In the genomic region with DNA sequence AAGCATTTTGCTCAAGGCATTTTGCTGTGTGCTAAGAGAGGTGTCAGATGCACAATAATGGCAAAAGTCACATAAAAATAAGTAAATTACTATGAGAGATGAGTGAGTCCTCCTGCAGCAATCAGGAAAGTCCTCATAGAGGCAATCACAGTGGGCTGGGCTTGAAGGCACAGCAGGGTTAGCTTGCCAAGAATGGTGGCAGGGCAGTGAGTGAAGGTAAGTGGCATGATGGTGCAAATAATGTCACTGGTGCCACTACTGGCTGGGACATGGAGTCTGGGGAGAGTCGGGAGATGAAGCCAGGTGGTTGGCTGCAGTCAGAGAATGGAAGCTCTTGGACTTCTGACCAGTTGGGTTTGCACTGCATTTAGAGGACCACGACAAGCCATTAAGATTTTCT, we compare ENCODE assay signal across 19 cellular contexts.
A peak's percentile ranks its signal among the peaks of the same experiment; 100 is the strongest.
DNase-seq lines count a peak whose midpoint lies in the region; ATAC-seq and TF ChIP-seq lines count a peak whose summit lies in the region.
"Had no signal": no experiment of that assay in that cellular context is flagged by ENCODE, and none has a peak within 500 bp of the region (broad histone marks: within the 10 kb centered on the region; RNA-seq: fewer than 3 reads in every experiment).

No MANE protein-coding gene starts in this region.

- no peaks in the 10 kb centered on the region for H3K36me3 ChIP-seq in DND-41 (ENCODE audit: insufficient read depth, low read length)
- H3K36me3 ChIP-seq in Loucy (ENCODE audit: insufficient read depth, low read length), result peaks cover 49% of the 10 kb centered on the region
- no peaks in the 10 kb centered on the region for H3K36me3 ChIP-seq in ascending aorta
- H3K36me3 ChIP-seq: left lung had no signal

- POLR2A ChIA-PET in T-cell (lab: Charles Lee), result no interaction called here

- H3K27me3 Mint-ChIP-seq in memory B cell (no peaks in the 10 kb centered on the region), T-cell (no peaks in the 10 kb centered on the region)

- H3K79me2 ChIP-seq in DND-41 (ENCODE audit: insufficient read depth, low read length) (no peaks in the 10 kb centered on the region), Loucy (ENCODE audit: insufficient read depth, low read length) (peaks cover 65% of the 10 kb centered on the region)

- no peaks in the 10 kb centered on the region; the same call in 1 of the 2 replicates for H3F3A ChIP-seq in Loucy (ENCODE audit: low read depth)

- no peak for TF ChIP-seq CTCF in DND-41 (IDR thresholded peaks at IDR 0.05; ENCODE audit: borderline replicate concordance, extremely low read depth, low read length, poor library complexity, severe bottlenecking)
- no peak for TF ChIP-seq CTCF in Loucy (conservative IDR thresholded peaks at IDR 0.05; ENCODE audit: low read length)
- TF ChIP-seq CTCF in ascending aorta (IDR thresholded peaks at IDR 0.05), result no peak

- intact Hi-C loops in ascending aorta (cut with DNase I), result no loop called here

- no peaks in the 10 kb centered on the region for H3K27me3 ChIP-seq in DND-41 (ENCODE audit: insufficient read depth, low read length, poor library complexity)
- H3K27me3 ChIP-seq in Loucy (ENCODE audit: insufficient read depth, low read length, poor library complexity, severe bottlenecking), result no peaks in the 10 kb centered on the region
- H3K27me3 ChIP-seq in ascending aorta, result no peaks in the 10 kb centered on the region
- H3K27me3 ChIP-seq: left lung had no signal

- H3K4me1 ChIP-seq in DND-41 (ENCODE audit: insufficient read depth, low read length) (peaks cover 27% of the 10 kb centered on the region), Loucy (ENCODE audit: insufficient read depth, low read length, poor library complexity, severe bottlenecking) (peaks cover 24% of the 10 kb centered on the region), ascending aorta (peaks cover 0 to 6% of the 10 kb centered on the region in 2 donors)

- H3K4me3 Mint-ChIP-seq in memory B cell, result peak overlapping the region; percentile 30
- no peak overlapping the region for H3K4me3 Mint-ChIP-seq in T-cell
- H3K4me3 Mint-ChIP-seq: stimulated activated naive CD8-positive, alpha-beta T cell treated with anti-CD3 and anti-CD28 coated beads, Interleukin-15, amount 100 ng/mL, for 72 hours had no signal

- H4K20me1 ChIP-seq in DND-41 (ENCODE audit: insufficient read depth, low read length), result no peaks in the 10 kb centered on the region
- peaks cover 54% of the 10 kb centered on the region for H4K20me1 ChIP-seq in Loucy (ENCODE audit: insufficient read depth, low read length, poor library complexity, severe bottlenecking)

- peaks cover 58% of the 10 kb centered on the region for H3K4me1 Mint-ChIP-seq in memory B cell
- peaks cover 10 to 21% (median 12%) of the 10 kb centered on the region in 3 donors for H3K4me1 Mint-ChIP-seq in T-cell

- H2AFZ ChIP-seq in DND-41 (ENCODE audit: low read depth, low read length) (peak overlapping the region; percentile 15), Loucy (ENCODE audit: low read length) (no peak overlapping the region)

- H3K36me3 Mint-ChIP-seq in memory B cell (no peaks in the 10 kb centered on the region), T-cell (no peaks in the 10 kb centered on the region)

- H3K4me2 ChIP-seq in DND-41 (ENCODE audit: insufficient read depth, low read length), result no peak overlapping the region
- H3K4me2 ChIP-seq in Loucy (ENCODE audit: low read depth, low read length, poor library complexity, severe bottlenecking), result peak overlapping the region; percentile 15

- DNase-seq in DND-41, result no peak
- DNase-seq in memory B cell (ENCODE audit: low spot score in 2 of 2), result no peak
- no peak for DNase-seq in GM19240 (ENCODE audit: insufficient read length, low spot score)
- DNase-seq in T-cell, result no peak
- DNase-seq in ascending aorta (ENCODE audit: low spot score in 2 of 2), result no peak
- DNase-seq: central memory CD4-positive, alpha-beta T cell; COR-L47; erythroblast; left lung; NCI-H1092 treated with DMSO at 0.1 percent for 48 hours; NCI-H2107; NCI-H524; occipital lobe; stimulated activated CD4-positive, alpha-beta T cell treated with anti-CD3 and anti-CD28 coated beads, Interleukin-15, amount 100 ng/mL, for 24 hours; stimulated activated naive CD8-positive, alpha-beta T cell treated with anti-CD3 and anti-CD28 coated beads, Interleukin-15, amount 100 ng/mL, for 72 hours; T-helper 9 cell had no signal

- H3K9me3 ChIP-seq in DND-41 (ENCODE audit: insufficient read depth, low read length, severe bottlenecking) (no peaks in the 10 kb centered on the region), Loucy (ENCODE audit: insufficient read depth, low read depth, low read length) (no peaks in the 10 kb centered on the region), ascending aorta (no peaks in the 10 kb centered on the region)
- H3K9me3 ChIP-seq: left lung had no signal

- no peaks in the 10 kb centered on the region for H3K9me2 ChIP-seq in Loucy (replicated peaks; ENCODE audit: low read depth, low read length)

- H3K9ac ChIP-seq in DND-41 (ENCODE audit: low read depth, low read length) (peak overlapping the region; percentile 7; the same call in 1 of the 2 replicates), Loucy (ENCODE audit: low read depth, low read length, poor library complexity, severe bottlenecking) (no peak overlapping the region)

- H3K9me3 Mint-ChIP-seq in memory B cell (no peaks in the 10 kb centered on the region), T-cell (no peaks in the 10 kb centered on the region)
- H3K9me3 Mint-ChIP-seq: activated T-helper 2 cell treated with anti-CD3 and anti-CD28 coated beads, Interferon-gamma antibody, Interleukin-2, Interleukin-4, amounts not matched to agents 10 μg/mL and 5 μg/mL and 100 μg/mL, durations not matched to agents 14 hours and 24 hours and 36 hours had no signal

- H3K27ac Mint-ChIP-seq in memory B cell (peak overlapping the region; percentile 13), T-cell (no peak overlapping the region)
- H3K27ac Mint-ChIP-seq: activated T-helper 2 cell treated with anti-CD3 and anti-CD28 coated beads, Interferon-gamma antibody, Interleukin-2, Interleukin-4, amounts not matched to agents 10 μg/mL and 5 μg/mL and 100 μg/mL, durations not matched to agents 14 hours and 24 hours and 36 hours; stimulated activated naive CD8-positive, alpha-beta T cell treated with anti-CD3 and anti-CD28 coated beads, Interleukin-15, amount 100 ng/mL, for 72 hours had no signal

- H3K4me3 ChIP-seq in DND-41 (ENCODE audit: low read depth in 1 of 2, low read length in 2 of 2) (no peak overlapping the region), Loucy (ENCODE audit: low read length, poor library complexity, severe bottlenecking) (no peak overlapping the region), ascending aorta (no peak overlapping the region)
- H3K4me3 ChIP-seq: left lung had no signal

- peak overlapping the region; percentile 70 for H3K27ac ChIP-seq in DND-41 (ENCODE audit: low read length)
- H3K27ac ChIP-seq in ascending aorta, result no peak overlapping the region

- ATAC-seq in DND-41 (ENCODE audit: insufficient read depth, low read depth) (peak; percentile 30), GM21528 (IDR thresholded peaks at IDR 0.05; ENCODE audit: low FRiP score, unreplicated experiment) (peak; percentile 1), memory B cell (ENCODE audit: low read depth) (no peak), T-cell (replicated peaks in 1 of 4) (no peak)
- ATAC-seq: stimulated activated naive CD8-positive, alpha-beta T cell treated with anti-CD3 and anti-CD28 coated beads, Interleukin-15, amount 100 ng/mL, for 72 hours had no signal

- CTCF ChIA-PET in T-cell (lab: Charles Lee), result interaction anchor here in 1 of 2 donors (0.6 kb wide), 1 partner anchor 15 kb away, joined by 5 read pairs; no protein-coding TSS in a partner anchor

Comparison
In these comparisons a context has a peak if more than half of its experiments do, and no peak if none do; other contexts are left out.
1. ATAC-seq: peak in DND-41 (single experiment) and GM21528 (single experiment); none in memory B cell (single experiment) and T-cell (0 of 4).